In the genomic region with DNA sequence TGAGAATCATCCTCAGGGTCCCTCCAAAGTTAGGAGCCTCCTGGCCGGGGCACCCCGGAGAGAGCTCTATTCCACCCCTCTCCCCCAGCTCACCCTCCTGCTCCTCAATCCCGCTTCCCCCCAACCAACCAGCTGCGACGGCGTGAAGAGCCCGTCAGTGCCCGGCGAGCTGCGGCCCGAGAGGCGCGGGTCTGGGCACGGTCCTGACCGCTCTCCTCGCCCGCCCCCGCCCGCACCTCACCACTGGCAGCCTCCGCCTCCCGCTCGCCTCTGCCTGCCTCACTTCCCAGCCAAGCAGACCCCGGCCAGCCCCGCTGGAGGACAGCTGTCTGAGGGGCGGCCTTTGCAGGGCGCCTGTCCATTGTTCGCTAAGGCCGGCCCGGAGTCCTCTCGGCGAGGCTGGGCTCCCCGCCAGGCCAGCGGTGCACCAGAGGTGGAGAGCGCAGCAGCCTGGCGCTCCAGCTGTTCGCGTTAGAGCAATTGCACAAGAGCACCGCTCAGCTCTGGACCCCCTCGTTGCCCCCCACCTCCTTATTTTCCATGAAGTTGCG, we compare ENCODE assay signal across 8 cellular contexts. TPM values are rescaled to one million over a fixed set of nuclear protein-coding genes. Genes with fewer than 3 reads are reported as not detected.
DNase-seq lines count a peak whose midpoint lies in the region; ATAC-seq and TF ChIP-seq lines count a peak whose summit lies in the region.

No MANE protein-coding gene starts in this region.

- H3K4me3 Mint-ChIP-seq in activated CD4-positive, alpha-beta memory T cell treated with anti-CD3 and anti-CD28 coated beads, Interleukin-2, amount 10 ng/mL, durations not matched to agents 7 days and 5 days = peak overlapping the region; percentile 72
- peak overlapping the region; percentile 87 for H3K4me3 Mint-ChIP-seq in natural killer cell

- peaks cover 24% of the 10 kb centered on the region for H3K4me1 Mint-ChIP-seq in activated CD4-positive, alpha-beta memory T cell treated with anti-CD3 and anti-CD28 coated beads, Interleukin-2, amount 10 ng/mL, durations not matched to agents 7 days and 5 days
- H3K4me1 Mint-ChIP-seq in natural killer cell = peaks cover 28 to 29% of the 10 kb centered on the region in 2 donors

- TF ChIP-seq CTCF in HFF-Myc (IDR thresholded peaks at IDR 0.05; ENCODE audit: low read depth, low read length, missing control alignments) (no peak), natural killer cell (IDR thresholded peaks at IDR 0.05) (no peak)

- intact Hi-C loops in natural killer cell (cut with micrococcal nuclease) = no loop called here

- CTCF ChIA-PET in activated CD4-positive, alpha-beta memory T cell treated with anti-CD3 and anti-CD28 coated beads, Interleukin-2, amount 10 ng/mL, durations not matched to agents 7 days and 5 days (lab: Charles Lee) = no interaction called here

- H3K9me3 Mint-ChIP-seq in activated CD4-positive, alpha-beta memory T cell treated with anti-CD3 and anti-CD28 coated beads, Interleukin-2, amount 10 ng/mL, durations not matched to agents 7 days and 5 days = no peaks in the 10 kb centered on the region
- H3K9me3 Mint-ChIP-seq in natural killer cell = no peaks in the 10 kb centered on the region

- peaks cover 53% of the 10 kb centered on the region for H3K27me3 Mint-ChIP-seq in activated CD4-positive, alpha-beta memory T cell treated with anti-CD3 and anti-CD28 coated beads, Interleukin-2, amount 10 ng/mL, durations not matched to agents 7 days and 5 days
- peaks cover 29 to 31% of the 10 kb centered on the region in 2 donors for H3K27me3 Mint-ChIP-seq in natural killer cell (ENCODE audit: low read depth in 2 of 2)

- POLR2A ChIA-PET in activated CD4-positive, alpha-beta memory T cell treated with anti-CD3 and anti-CD28 coated beads, Interleukin-2, amount 10 ng/mL, durations not matched to agents 7 days and 5 days (lab: Charles Lee) = interaction anchor here (1.5 kb wide), 1 partner anchor 32 kb away, joined by 10 read pairs; the partner anchor contains the start of gene PDSS2

- DNase-seq in AG20443 (ENCODE audit: low spot score) = peak; percentile 47
- no peak for DNase-seq in HFF-Myc (ENCODE audit: extremely low read depth, low read depth)
- no peak for DNase-seq in activated CD4-positive, alpha-beta memory T cell treated with anti-CD3 and anti-CD28 coated beads, Interleukin-2, amount 10 ng/mL, durations not matched to agents 7 days and 5 days
- peak; percentile 17 for DNase-seq in fibroblast of the conjunctiva (ENCODE audit: low read depth)
- no peak for DNase-seq in natural killer cell

- H3K36me3 Mint-ChIP-seq in activated CD4-positive, alpha-beta memory T cell treated with anti-CD3 and anti-CD28 coated beads, Interleukin-2, amount 10 ng/mL, durations not matched to agents 7 days and 5 days (ENCODE audit: low read depth) = no peaks in the 10 kb centered on the region
- no peaks in the 10 kb centered on the region for H3K36me3 Mint-ChIP-seq in natural killer cell

- H3K4me3 ChIP-seq in HFF-Myc (replicated peaks; ENCODE audit: low read depth, low read length) = peak overlapping the region; percentile 69

- no peak for TF ChIP-seq POLR2A in GM18505 (IDR thresholded peaks at IDR 0.05; ENCODE audit: borderline replicate concordance, extremely low read depth, insufficient read depth, insufficient read length)

- ATAC-seq in natural killer cell (no peak), HG02884 (IDR thresholded peaks at IDR 0.05; ENCODE audit: unreplicated experiment) (no peak), GM18505 (IDR thresholded peaks at IDR 0.05; ENCODE audit: unreplicated experiment) (no peak), GM19351 (IDR thresholded peaks at IDR 0.05; ENCODE audit: unreplicated experiment) (no peak)

- H3K27ac Mint-ChIP-seq in activated CD4-positive, alpha-beta memory T cell treated with anti-CD3 and anti-CD28 coated beads, Interleukin-2, amount 10 ng/mL, durations not matched to agents 7 days and 5 days = no peak overlapping the region
- no peak overlapping the region for H3K27ac Mint-ChIP-seq in natural killer cell

RNA-seq across cellular contexts. Expression of gene SOBP, which starts 1.2 kb away (rescaled TPM):
- under 1 TPM; 0.33 to 0.38 TPM for total RNA-seq in activated CD4-positive, alpha-beta memory T cell treated with anti-CD3 and anti-CD28 coated beads, Interleukin-2, amount 10 ng/mL, durations not matched to agents 7 days and 5 days
- total RNA-seq in natural killer cell = under 1 TPM in 2 of 3 donors, not detected in 1; 0.16 TPM

RNA-seq across cellular contexts. Expression of gene PDSS2, which starts 31.8 kb away (rescaled TPM):
- 10 to 100 TPM; 11.5 to 11.8 TPM for total RNA-seq in activated CD4-positive, alpha-beta memory T cell treated with anti-CD3 and anti-CD28 coated beads, Interleukin-2, amount 10 ng/mL, durations not matched to agents 7 days and 5 days
- 10 to 100 TPM; 11.2 to 15.5 (median 14.2) TPM for total RNA-seq in natural killer cell

Comparison
In these comparisons a context has a peak if more than half of its experiments do, and no peak if none do; other contexts are left out.
1. DNase-seq: peak in AG20443 (single experiment) and fibroblast of the conjunctiva (single experiment); none in HFF-Myc (single experiment), activated CD4-positive, alpha-beta memory T cell treated with anti-CD3 and anti-CD28 coated beads, Interleukin-2, amount 10 ng/mL, durations not matched to agents 7 days and 5 days (single experiment) and natural killer cell (single experiment).